Comparison of ENCODE assay signal across 9 cellular contexts in genomic region chr13:100129605-100130004, GRCh38. TPM values are rescaled to one million over a fixed set of nuclear protein-coding genes. Genes with fewer than 3 reads are reported as not detected.
A peak's percentile ranks its signal among the peaks of the same experiment; 100 is the strongest.
DNase-seq lines count a peak whose midpoint lies in the region; ATAC-seq and TF ChIP-seq lines count a peak whose summit lies in the region.
"Had no signal": no experiment of that assay in that cellular context is flagged by ENCODE, and none has a peak within 500 bp of the region (broad histone marks: within the 10 kb centered on the region; RNA-seq: fewer than 3 reads in every experiment).

No MANE protein-coding gene starts in this region.

- peaks cover 15% of the 10 kb centered on the region for H3K36me3 Mint-ChIP-seq in activated CD8-positive, alpha-beta T cell treated with anti-CD3 and anti-CD28 coated beads, Interleukin-2, amount 10 ng/mL, durations not matched to agents 7 days and 5 days (ENCODE audit: low read depth)

- H3K9me3 ChIP-seq in heart right ventricle (no peaks in the 10 kb centered on the region), left ventricle myocardium inferior (replicated peaks) (no peaks in the 10 kb centered on the region), upper lobe of right lung (no peaks in the 10 kb centered on the region), suprapubic skin (no peaks in the 10 kb centered on the region), A673 (ENCODE audit: low read depth, low read length, poor library complexity, severe bottlenecking) (no peaks in the 10 kb centered on the region)
- H3K9me3 ChIP-seq: BLaER1 had no signal

- BruUV-seq in A673 (replicated peaks; lab: Mats Ljungman, UMichigan): no TSS peak

- H3K27me3 ChIP-seq in heart right ventricle: no peaks in the 10 kb centered on the region
- no peaks in the 10 kb centered on the region for H3K27me3 ChIP-seq in left ventricle myocardium inferior (ENCODE audit: low read depth)
- no peaks in the 10 kb centered on the region for H3K27me3 ChIP-seq in upper lobe of right lung
- no peaks in the 10 kb centered on the region for H3K27me3 ChIP-seq in suprapubic skin
- no peaks in the 10 kb centered on the region for H3K27me3 ChIP-seq in A673 (replicated peaks; ENCODE audit: insufficient read depth, low read depth, low read length, poor library complexity)
- H3K27me3 ChIP-seq: BLaER1 had no signal

- peak in 6 of 8 donors; percentile 30 to 49 (median 42) for ATAC-seq in heart right ventricle
- peak; percentile 71 for ATAC-seq in HG03064 (IDR thresholded peaks at IDR 0.05; ENCODE audit: low read depth, unreplicated experiment)
- peak; percentile 44 for ATAC-seq in activated CD8-positive, alpha-beta T cell treated with anti-CD3 and anti-CD28 coated beads, Interleukin-2, amount 10 ng/mL, durations not matched to agents 7 days and 5 days
- peak; percentile 93 for ATAC-seq in upper lobe of right lung

- H3K4me1 ChIP-seq in heart right ventricle: peaks cover 0 to 26% (median 12%) of the 10 kb centered on the region in 9 donors
- H3K4me1 ChIP-seq in left ventricle myocardium inferior: peaks cover 15% of the 10 kb centered on the region
- H3K4me1 ChIP-seq in upper lobe of right lung: no peaks in the 10 kb centered on the region
- peaks cover 18% of the 10 kb centered on the region for H3K4me1 ChIP-seq in suprapubic skin
- H3K4me1 ChIP-seq in A673 (ENCODE audit: insufficient read depth, low read length, poor library complexity, severe bottlenecking): peaks cover 13% of the 10 kb centered on the region
- H3K4me1 ChIP-seq: BLaER1 had no signal

- H3K4me1 Mint-ChIP-seq in activated CD8-positive, alpha-beta T cell treated with anti-CD3 and anti-CD28 coated beads, Interleukin-2, amount 10 ng/mL, durations not matched to agents 7 days and 5 days (ENCODE audit: low read depth): peaks cover 24% of the 10 kb centered on the region

- CTCF ChIA-PET in activated CD8-positive, alpha-beta T cell treated with anti-CD3 and anti-CD28 coated beads, Interleukin-2, amount 10 ng/mL, durations not matched to agents 7 days and 5 days (lab: Charles Lee): no interaction called here
- CTCF ChIA-PET in A673 (lab: Charles Lee): no interaction called here

- H3K36me3 ChIP-seq in heart right ventricle: no peaks in the 10 kb centered on the region
- no peaks in the 10 kb centered on the region for H3K36me3 ChIP-seq in left ventricle myocardium inferior
- no peaks in the 10 kb centered on the region for H3K36me3 ChIP-seq in upper lobe of right lung
- H3K36me3 ChIP-seq in suprapubic skin: no peaks in the 10 kb centered on the region
- H3K36me3 ChIP-seq in A673 (ENCODE audit: insufficient read depth, low read length, poor library complexity, severe bottlenecking): no peaks in the 10 kb centered on the region
- H3K36me3 ChIP-seq: BLaER1 had no signal

- H3K4me3 ChIP-seq in heart right ventricle (no peak overlapping the region), left ventricle myocardium inferior (no peak overlapping the region), upper lobe of right lung (no peak overlapping the region), suprapubic skin (no peak overlapping the region), A673 (ENCODE audit: low read depth, low read length, poor library complexity, severe bottlenecking) (no peak overlapping the region)
- H3K4me3 ChIP-seq: BLaER1 had no signal

- no peaks in the 10 kb centered on the region for H3K9me3 Mint-ChIP-seq in activated CD8-positive, alpha-beta T cell treated with anti-CD3 and anti-CD28 coated beads, Interleukin-2, amount 10 ng/mL, durations not matched to agents 7 days and 5 days (ENCODE audit: insufficient read depth)

- POLR2A ChIA-PET in activated CD8-positive, alpha-beta T cell treated with anti-CD3 and anti-CD28 coated beads, Interleukin-2, amount 10 ng/mL, durations not matched to agents 7 days and 5 days (lab: Charles Lee): no interaction called here
- POLR2A ChIA-PET in A673 (lab: Charles Lee; ENCODE audit: low non-redundant PET): no interaction called here

- peak overlapping the region in 1 of 10 donors; percentile 32 for H3K27ac ChIP-seq in heart right ventricle
- H3K27ac ChIP-seq in left ventricle myocardium inferior (replicated peaks): no peak overlapping the region
- no peak overlapping the region for H3K27ac ChIP-seq in upper lobe of right lung
- H3K27ac ChIP-seq in suprapubic skin: no peak overlapping the region
- no peak overlapping the region for H3K27ac ChIP-seq in A673 (ENCODE audit: low read depth, low read length, poor library complexity, severe bottlenecking)
- H3K27ac ChIP-seq: BLaER1 had no signal

- TF ChIP-seq CTCF in heart right ventricle (IDR thresholded peaks at IDR 0.05) (no peak), left ventricle myocardium inferior (IDR thresholded peaks at IDR 0.05; ENCODE audit: borderline replicate concordance) (no peak), upper lobe of right lung (IDR thresholded peaks at IDR 0.05) (no peak), suprapubic skin (IDR thresholded peaks at IDR 0.05) (no peak), A673 (conservative IDR thresholded peaks at IDR 0.05; ENCODE audit: low read depth, low read length) (no peak)

- H3K27ac Mint-ChIP-seq in activated CD8-positive, alpha-beta T cell treated with anti-CD3 and anti-CD28 coated beads, Interleukin-2, amount 10 ng/mL, durations not matched to agents 7 days and 5 days: peak overlapping the region; percentile 5

- 69 to 75% methylated on average over 2 of the region's 2 CpGs for WGBS in heart right ventricle, 2 donors
- 15% methylated on average over 2 of the region's 2 CpGs for WGBS in suprapubic skin

- intact Hi-C loops in heart right ventricle (cut with DNase I): loop anchor here in 1 of 10 donors (5.0 kb wide), 1 partner anchor 37 kb away; no protein-coding TSS in a partner anchor
- intact Hi-C loops in left ventricle myocardium inferior (cut with micrococcal nuclease): no loop called here
- intact Hi-C loops in upper lobe of right lung (cut with DNase I): no loop called here
- intact Hi-C loops in A673 (cut with micrococcal nuclease; ENCODE audit: unreplicated experiment): loop anchor here (5.0 to 10.0 kb wide), 2 partner anchors 168 to 385 kb away; no protein-coding TSS in a partner anchor
- intact Hi-C loops in posterior vena cava (cut with DNase I): no loop called here

- H3K4me3 Mint-ChIP-seq in activated CD8-positive, alpha-beta T cell treated with anti-CD3 and anti-CD28 coated beads, Interleukin-2, amount 10 ng/mL, durations not matched to agents 7 days and 5 days: no peak overlapping the region

- DNase-seq in heart right ventricle (no peak), left ventricle myocardium inferior (no peak), upper lobe of right lung (no peak), suprapubic skin (ENCODE audit: low spot score in 2 of 2) (no peak), A673 (ENCODE audit: low spot score) (no peak), posterior vena cava (ENCODE audit: low spot score) (no peak)
- DNase-seq in activated CD8-positive, alpha-beta T cell treated with anti-CD3 and anti-CD28 coated beads, Interleukin-2, amount 10 ng/mL, durations not matched to agents 7 days and 5 days: no peak

- H3K27me3 Mint-ChIP-seq in activated CD8-positive, alpha-beta T cell treated with anti-CD3 and anti-CD28 coated beads, Interleukin-2, amount 10 ng/mL, durations not matched to agents 7 days and 5 days (ENCODE audit: low read depth): no peaks in the 10 kb centered on the region

- no peak for TF ChIP-seq POLR2A in suprapubic skin (IDR thresholded peaks at IDR 0.05)

- no peak for TF ChIP-seq EP300 in suprapubic skin (IDR thresholded peaks at IDR 0.05)

RNA-seq across cellular contexts. Expression of gene PCCA, which starts 40.7 kb away (rescaled TPM):
- total RNA-seq in heart right ventricle (10 to 100 TPM; 46.2 to 71.9 (median 65.1) TPM), left ventricle myocardium inferior (65.4 TPM), upper lobe of right lung (34.7 TPM), suprapubic skin (10 to 100 TPM; 21.2 to 40.9 (median 31.6) TPM), A673 (2021) (93.0 and 105 TPM in 2 replicates), posterior vena cava (10 to 100 TPM; 32.0 to 34.5 TPM)
- polyA plus RNA-seq in heart right ventricle: 10 to 100 TPM; 21.2 to 23.3 TPM
- 10 to 100 TPM; 11.4 to 12.2 TPM for total RNA-seq in activated CD8-positive, alpha-beta T cell treated with anti-CD3 and anti-CD28 coated beads, Interleukin-2, amount 10 ng/mL, durations not matched to agents 7 days and 5 days

Comparison
In these comparisons a context has a peak if more than half of its experiments do, and no peak if none do; other contexts are left out.
1. ATAC-seq: peak in every context shown above with its lines; median percentile 93 in upper lobe of right lung; 71 in HG03064; 44 in activated CD8-positive, alpha-beta T cell treated with anti-CD3 and anti-CD28 coated beads, Interleukin-2, amount 10 ng/mL, durations not matched to agents 7 days and 5 days; 42 in heart right ventricle.